15 cellular contexts compared by ENCODE assay signal in the genomic region with DNA sequence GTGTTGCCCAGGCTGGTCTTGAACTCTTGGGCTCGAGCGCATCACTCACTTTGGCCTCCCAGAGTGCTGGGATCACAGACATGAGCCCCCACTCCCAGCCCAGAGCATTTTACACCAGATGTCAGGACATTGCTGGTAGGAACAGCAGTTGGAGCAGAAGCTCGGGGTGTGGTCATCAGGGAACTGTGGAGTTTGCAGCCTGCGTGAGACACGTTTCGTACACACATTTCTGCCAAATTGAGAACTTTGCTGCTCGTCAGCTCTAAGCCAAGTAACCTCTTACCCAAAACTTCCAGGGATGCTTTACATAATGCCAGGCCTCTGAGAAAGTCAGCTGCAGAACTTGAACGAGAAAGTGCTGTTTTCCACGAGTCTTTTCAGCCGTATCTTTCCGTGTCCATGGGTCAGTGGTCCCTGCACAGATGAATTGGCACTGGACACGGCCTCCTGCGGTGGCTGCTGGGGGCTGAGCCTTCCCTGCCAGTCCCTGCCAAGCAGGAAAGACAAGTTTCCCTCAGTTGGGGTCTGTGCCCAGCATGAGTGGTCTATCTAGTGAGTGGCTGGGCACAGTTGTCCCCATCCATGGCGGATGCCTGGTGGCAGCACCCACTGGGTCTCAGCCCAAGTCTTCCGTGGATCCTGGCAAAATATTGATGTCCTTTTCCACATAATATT. TPM values are rescaled to one million over a fixed set of nuclear protein-coding genes. Genes with fewer than 3 reads are reported as not detected.
DNase-seq lines count a peak whose midpoint lies in the region; ATAC-seq and TF ChIP-seq lines count a peak whose summit lies in the region.
"Had no signal": no experiment of that assay in that cellular context is flagged by ENCODE, and none has a peak within 500 bp of the region (broad histone marks: within the 10 kb centered on the region; RNA-seq: fewer than 3 reads in every experiment).

No MANE protein-coding gene starts in this region.

- no peak overlapping the region for H4K8ac ChIP-seq in H9 (replicated peaks; ENCODE audit: insufficient read length, low read depth, low read length)

- H4K5ac ChIP-seq in H9 (ENCODE audit: insufficient read length, low read depth, low read length) = no peak overlapping the region

- H3K4me1 ChIP-seq in H9 (ENCODE audit: insufficient read depth, low read length) = no peaks in the 10 kb centered on the region; the same call in 1 of the 2 replicates
- H3K4me1 ChIP-seq in right atrium auricular region = peaks cover 0 to 57% of the 10 kb centered on the region in 2 donors
- peaks cover 36 to 61% of the 10 kb centered on the region in 2 donors for H3K4me1 ChIP-seq in gastrocnemius medialis

- H3T11ph ChIP-seq in H9 (ENCODE audit: low read length) = no peak overlapping the region

- H3K4me3 ChIP-seq in right atrium auricular region (no peak overlapping the region), gastrocnemius medialis (no peak overlapping the region)
- H3K4me3 ChIP-seq: adrenal gland, sigmoid colon had no signal

- H3K27me3 ChIP-seq in H9 (ENCODE audit: insufficient read depth, low read length) (no peaks in the 10 kb centered on the region), right atrium auricular region (no peaks in the 10 kb centered on the region), gastrocnemius medialis (no peaks in the 10 kb centered on the region)
- H3K27me3 ChIP-seq: adrenal gland, sigmoid colon had no signal

- H3K4me1 Mint-ChIP-seq in activated CD8-positive, alpha-beta memory T cell treated with anti-CD3 and anti-CD28 coated beads, Interleukin-2, amount 10 ng/mL, durations not matched to agents 7 days and 5 days = peaks cover 53% of the 10 kb centered on the region
- H3K4me1 Mint-ChIP-seq in H9 (peaks cover 12 to 17% of the 10 kb centered on the region in 2 experiments), Calu3 (ENCODE audit: low read depth, unreplicated experiment) (no peaks in the 10 kb centered on the region)

- H3K36me3 Mint-ChIP-seq in activated CD8-positive, alpha-beta memory T cell treated with anti-CD3 and anti-CD28 coated beads, Interleukin-2, amount 10 ng/mL, durations not matched to agents 7 days and 5 days = peaks cover 30% of the 10 kb centered on the region
- H3K36me3 Mint-ChIP-seq in H9 (ENCODE audit: insufficient read depth in 1 of 3, low read depth in 3 of 3) = peaks cover 33 to 64% (median 50%) of the 10 kb centered on the region in 3 experiments
- H3K36me3 Mint-ChIP-seq in Calu3 (ENCODE audit: insufficient read depth, unreplicated experiment) = peaks cover 53% of the 10 kb centered on the region

- peak overlapping the region; percentile 85 for H3K27ac Mint-ChIP-seq in activated CD8-positive, alpha-beta memory T cell treated with anti-CD3 and anti-CD28 coated beads, Interleukin-2, amount 10 ng/mL, durations not matched to agents 7 days and 5 days
- peak overlapping the region; percentile 15 to 92 (median 44); a peak in 4 of 7 replicates for H3K27ac Mint-ChIP-seq in H9
- no peak overlapping the region for H3K27ac Mint-ChIP-seq in Calu3 (ENCODE audit: unreplicated experiment)

- no peak overlapping the region for H3K18ac ChIP-seq in H9 (ENCODE audit: insufficient read length, low read depth, low read length)

- no peak overlapping the region for H3K9ac ChIP-seq in H9 (ENCODE audit: extremely low read depth, insufficient read length, low read length)

- no peak overlapping the region for H2BK120ac ChIP-seq in H9 (ENCODE audit: low read depth, low read length, poor library complexity, severe bottlenecking)

- H3K4me3 Mint-ChIP-seq in activated CD8-positive, alpha-beta memory T cell treated with anti-CD3 and anti-CD28 coated beads, Interleukin-2, amount 10 ng/mL, durations not matched to agents 7 days and 5 days = no peak overlapping the region
- H3K4me3 Mint-ChIP-seq in H9 = peak overlapping the region in 1 of 2 experiments; percentile 26; a peak in 2 of 5 replicates
- H3K4me3 Mint-ChIP-seq in Calu3 (ENCODE audit: low read depth, unreplicated experiment) = no peak overlapping the region

- no peak overlapping the region for H3K4ac ChIP-seq in H9 (ENCODE audit: low read depth, low read length)

- WGBS in H9 (ENCODE audit: extremely low coverage, insufficient read length, low lambda C conversion rate) = no CpG with 5 or more reads among the region's 15 CpGs

- H3K79me1 ChIP-seq in H9 (ENCODE audit: insufficient read depth, low read depth, low read length, poor library complexity, severe bottlenecking) = peaks cover 4% of the 10 kb centered on the region

- no peaks in the 10 kb centered on the region for H3K23me2 ChIP-seq in H9 (ENCODE audit: insufficient read length, low read depth, low read length, poor library complexity, severe bottlenecking)

- CTCF ChIA-PET in activated CD8-positive, alpha-beta memory T cell treated with anti-CD3 and anti-CD28 coated beads, Interleukin-2, amount 10 ng/mL, durations not matched to agents 7 days and 5 days (lab: Charles Lee) = interaction anchor here (0.8 to 1.0 kb wide), 2 partner anchors 15 to 46 kb away, joined by 3 read pairs; no protein-coding TSS in a partner anchor
- CTCF ChIA-PET in Calu3 (lab: Charles Lee) = no interaction called here

- H3K36me3 ChIP-seq in right atrium auricular region (peaks cover 31% of the 10 kb centered on the region), gastrocnemius medialis (peaks cover 0 to 21% of the 10 kb centered on the region in 2 donors)

- H3K27ac ChIP-seq in H9 (ENCODE audit: insufficient read length, low read depth, low read length) (no peak overlapping the region), right atrium auricular region (peak overlapping the region; percentile 55 to 65), gastrocnemius medialis (peak overlapping the region; percentile 18 to 76 (median 62))
- H3K27ac ChIP-seq: sigmoid colon had no signal

- H3K27me3 Mint-ChIP-seq in activated CD8-positive, alpha-beta memory T cell treated with anti-CD3 and anti-CD28 coated beads, Interleukin-2, amount 10 ng/mL, durations not matched to agents 7 days and 5 days = no peaks in the 10 kb centered on the region
- H3K27me3 Mint-ChIP-seq in H9 (ENCODE audit: low read depth) (no peaks in the 10 kb centered on the region), Calu3 (ENCODE audit: unreplicated experiment) (no peaks in the 10 kb centered on the region)

- H3K9me3 ChIP-seq in H9 (ENCODE audit: control insufficient read depth, low read depth, low read length) (no peaks in the 10 kb centered on the region), right atrium auricular region (no peaks in the 10 kb centered on the region), gastrocnemius medialis (no peaks in the 10 kb centered on the region)
- H3K9me3 ChIP-seq: adrenal gland, sigmoid colon had no signal

- no peak overlapping the region for H3K23ac ChIP-seq in H9 (ENCODE audit: insufficient read length, low read depth, low read length)

- H3K56ac ChIP-seq in H9 (ENCODE audit: insufficient read length, low read depth, low read length) = no peak overlapping the region

- no peak for TF ChIP-seq CTCF in H9 (conservative IDR thresholded peaks at IDR 0.05)
- TF ChIP-seq CTCF in right atrium auricular region (IDR thresholded peaks at IDR 0.05) = no peak
- TF ChIP-seq CTCF in gastrocnemius medialis (IDR thresholded peaks at IDR 0.05 in 4 of 5, conservative IDR thresholded peaks at IDR 0.05 in 1 of 5) = no peak
- no peak for TF ChIP-seq CTCF in Calu3 (IDR thresholded peaks at IDR 0.05; ENCODE audit: unreplicated experiment)

- TF ChIP-seq POLR2A in gastrocnemius medialis (IDR thresholded peaks at IDR 0.05) = no peak

- peaks cover 20% of the 10 kb centered on the region; the same call in 1 of the 2 replicates for H3K79me2 ChIP-seq in H9 (ENCODE audit: insufficient read depth, low read length)

- DNase-seq in activated CD8-positive, alpha-beta memory T cell treated with anti-CD3 and anti-CD28 coated beads, Interleukin-2, amount 10 ng/mL, durations not matched to agents 7 days and 5 days = no peak
- no peak for DNase-seq in activated CD8-positive, alpha-beta memory T cell treated with anti-CD3 and anti-CD28 coated beads for 24 hours
- no peak for DNase-seq in H9
- no peak for DNase-seq in right atrium auricular region (ENCODE audit: low spot score)
- no peak for DNase-seq in gastrocnemius medialis
- no peak for DNase-seq in NCI-H226
- DNase-seq in Calu3 = no peak
- DNase-seq in Ammon's horn (ENCODE audit: low spot score) = no peak
- DNase-seq: mammary epithelial cell; NCI-H2029; NCI-H526; sigmoid colon; stimulated activated CD4-positive, alpha-beta T cell treated with anti-CD3 and anti-CD28 coated beads, Interleukin-4, amount 100 ng/mL, for 1 hour had no signal

- H2AK5ac ChIP-seq in H9 (ENCODE audit: insufficient read length, low read length) = no peak overlapping the region

- H3K9me3 Mint-ChIP-seq in activated CD8-positive, alpha-beta memory T cell treated with anti-CD3 and anti-CD28 coated beads, Interleukin-2, amount 10 ng/mL, durations not matched to agents 7 days and 5 days (ENCODE audit: low read depth) = no peaks in the 10 kb centered on the region
- H3K9me3 Mint-ChIP-seq in H9 (no peaks in the 10 kb centered on the region), Calu3 (ENCODE audit: low read depth, unreplicated experiment) (no peaks in the 10 kb centered on the region)

- no TSS peak for BruUV-seq in Calu3 (replicated peaks; lab: Mats Ljungman, UMichigan)

- intact Hi-C loops in gastrocnemius medialis (cut with DNase I; ENCODE audit: low total_unique reads) = no loop called here
- intact Hi-C loops in Calu3 (cut with micrococcal nuclease; ENCODE audit: unreplicated experiment) = no loop called here

- H2BK12ac ChIP-seq in H9 (ENCODE audit: insufficient read length, low read depth, low read length) = no peak overlapping the region

- H2AFZ ChIP-seq in H9 (ENCODE audit: low read length) = no peak overlapping the region

- no peak overlapping the region for H4K91ac ChIP-seq in H9 (ENCODE audit: insufficient read length, low read depth, low read length)

- no peak overlapping the region for H2BK15ac ChIP-seq in H9 (ENCODE audit: low read depth, low read length)

- H4K20me1 ChIP-seq in H9 (ENCODE audit: control insufficient read depth, insufficient read depth, insufficient read length) = no peaks in the 10 kb centered on the region

- no peak overlapping the region for H2BK5ac ChIP-seq in H9 (ENCODE audit: insufficient read length, low read length)

- no peak for ATAC-seq in activated CD8-positive, alpha-beta memory T cell treated with anti-CD3 and anti-CD28 coated beads, Interleukin-2, amount 10 ng/mL, durations not matched to agents 7 days and 5 days
- ATAC-seq in gastrocnemius medialis = no peak
- ATAC-seq: HCT116 had no signal

- in situ Hi-C loops in gastrocnemius medialis (cut with MboI; ENCODE audit: low sequenced_read_pairs in 4 of 4) = loop anchor here in 1 of 4 donors (10.0 kb wide), 1 partner anchor 46 kb away; no protein-coding TSS in a partner anchor

- H3K4me2 ChIP-seq in H9 (ENCODE audit: insufficient read depth, insufficient read length, low read length) = no peak overlapping the region

- no peak overlapping the region for H2BK20ac ChIP-seq in H9 (ENCODE audit: low read depth, low read length, poor library complexity, severe bottlenecking)

- H3K14ac ChIP-seq in H9 (ENCODE audit: insufficient read depth, low read length) = no peak overlapping the region

RNA-seq across cellular contexts. Expression of gene DNAJB6, which starts 54.4 kb away (rescaled TPM):
- total RNA-seq in activated CD8-positive, alpha-beta memory T cell treated with anti-CD3 and anti-CD28 coated beads, Interleukin-2, amount 10 ng/mL, durations not matched to agents 7 days and 5 days = 10 to 100 TPM; 82.0 to 85.6 TPM
- total RNA-seq in H9 (2021) = 215 and 216 TPM in 2 replicates
- 100 to 1,000 TPM; 134 to 137 TPM for total RNA-seq in right atrium auricular region
- total RNA-seq in gastrocnemius medialis = 100 to 1,000 TPM; 130 to 269 (median 188) TPM
- 118 and 137 TPM in 2 replicates for total RNA-seq in Calu3 (2022)
